In genomic region chr9:117715411-117715989, GRCh38 we compare ENCODE assay signal across 17 cellular contexts. TPM values are rescaled to one million over a fixed set of nuclear protein-coding genes. Genes with fewer than 3 reads are reported as not detected.
DNase-seq lines count a peak whose midpoint lies in the region; TF ChIP-seq lines count a peak whose summit lies in the region.
"Had no signal": no experiment of that assay in that cellular context is flagged by ENCODE, and none has a peak within 500 bp of the region (broad histone marks: within the 10 kb centered on the region; RNA-seq: fewer than 3 reads in every experiment).

No MANE protein-coding gene starts in this region.

- in situ Hi-C loops in mammary epithelial cell (cut with MboI; ENCODE audit: low sequenced_read_pairs in 2 of 2), result no loop called here

- no peaks in the 10 kb centered on the region for H3K36me3 Mint-ChIP-seq in MCF 10A (ENCODE audit: insufficient read depth, unreplicated experiment)

- H3K4me2 ChIP-seq in mammary epithelial cell (ENCODE audit: insufficient read depth, low read depth, low read length), result no peak overlapping the region

- peaks cover 29% of the 10 kb centered on the region for H3K9me3 Mint-ChIP-seq in MCF 10A (ENCODE audit: unreplicated experiment)

- TF ChIP-seq POLR2A in NB4 (IDR thresholded peaks at IDR 0.05; ENCODE audit: extremely low read depth, insufficient read length), result no peak

- no peaks in the 10 kb centered on the region for H4K20me1 ChIP-seq in mammary epithelial cell (ENCODE audit: insufficient read depth, low read length)

- peaks cover 4% of the 10 kb centered on the region for H3K4me1 ChIP-seq in mammary epithelial cell (ENCODE audit: insufficient read depth, low read length)

- CTCF ChIA-PET in MCF 10A (lab: Yijun Ruan, JAX) (no interaction called here), mammary epithelial cell (lab: Charles Lee; ENCODE audit: low non-redundant PET) (no interaction called here)

- H3K27ac ChIP-seq in mammary epithelial cell (ENCODE audit: insufficient read depth, low read depth, low read length), result no peak overlapping the region

- no peaks in the 10 kb centered on the region for H3K4me1 Mint-ChIP-seq in MCF 10A (ENCODE audit: insufficient read depth, unreplicated experiment)

- no peak overlapping the region for H3K4me3 Mint-ChIP-seq in MCF 10A (ENCODE audit: unreplicated experiment)

- H3K9me3 ChIP-seq in mammary epithelial cell (replicated peaks; ENCODE audit: insufficient read depth, low read length), result no peaks in the 10 kb centered on the region

- WGBS in mammary epithelial cell (ENCODE audit: low coverage, missing lambda C conversion rate), result 87% methylated on average over 5 of the region's 5 CpGs

- DNase-seq in MCF 10A (ENCODE audit: unreplicated experiment) (peak; percentile 62), mammary epithelial cell (no peak), NB4 (ENCODE audit: low read depth) (peak; percentile 37), fibroblast of pulmonary artery (ENCODE audit: low read depth) (peak; percentile 69), skeletal muscle cell (ENCODE audit: low read depth) (peak; percentile 24), AG08395 (ENCODE audit: low spot score) (no peak), middle frontal gyrus (ENCODE audit: extremely low spot score, low spot score) (no peak), NCI-H526 (lab: John Stamatoyannopoulos, UW) (no peak)
- DNase-seq: 8988T, C1 segment of cervical spinal cord, DND-41, GDM1, NCI-H1092 treated with DMSO at 0.1 percent for 48 hours, NCI-H1694, NCI-H2227 treated with DMSO at 0.1 percent for 48 hours, NCI-H524 had no signal

- no peaks in the 10 kb centered on the region for H3K27me3 ChIP-seq in mammary epithelial cell (ENCODE audit: insufficient read depth, low read length)

- BruUV-seq in MCF 10A (replicated peaks; lab: Mats Ljungman, UMichigan), result no TSS peak
- no TSS peak for BruUV-seq in mammary epithelial cell (replicated peaks; lab: Mats Ljungman, UMichigan)

- POLR2A ChIA-PET in MCF 10A (lab: Yijun Ruan, JAX), result no interaction called here

- H3K79me2 ChIP-seq in mammary epithelial cell (ENCODE audit: insufficient read depth, low read length), result no peaks in the 10 kb centered on the region

- no peak overlapping the region for H2AFZ ChIP-seq in mammary epithelial cell (ENCODE audit: low read depth, low read length)

- intact Hi-C loops in MCF 10A (cut with micrococcal nuclease), result no loop called here
- intact Hi-C loops in mammary epithelial cell (cut with micrococcal nuclease), result no loop called here

- H3K9ac ChIP-seq in mammary epithelial cell (ENCODE audit: insufficient read depth, low read length), result no peak overlapping the region

- dilution Hi-C loops in mammary epithelial cell (cut with HindIII; ENCODE audit: low sequenced_read_pairs), result loop anchor here (5.0 kb wide), 1 partner anchor 42 kb away; no protein-coding TSS in a partner anchor

- H3K4me3 ChIP-seq in mammary epithelial cell (replicated peaks in 1 of 3; ENCODE audit: insufficient read depth in 1 of 3, low read depth in 2 of 3, low read length in 3 of 3) (no peak overlapping the region), NB4 (ENCODE audit: low read depth, low read length) (no peak overlapping the region), fibroblast of pulmonary artery (replicated peaks; ENCODE audit: low read depth, low read length) (no peak overlapping the region), skeletal muscle cell (ENCODE audit: low read depth, low read length) (no peak overlapping the region)
- H3K4me3 ChIP-seq: GM12878 had no signal

- TF ChIP-seq CTCF in MCF 10A (IDR thresholded peaks at IDR 0.05; ENCODE audit: unreplicated experiment) (no peak), mammary epithelial cell (conservative IDR thresholded peaks at IDR 0.05 in 1 of 2, IDR thresholded peaks at IDR 0.05 in 1 of 2; ENCODE audit: extremely low read depth in 1 of 2, insufficient read depth in 1 of 2, low read depth in 1 of 2, low read length in 2 of 2) (no peak), NB4 (IDR thresholded peaks at IDR 0.05; ENCODE audit: low read depth, low read length) (no peak), fibroblast of pulmonary artery (IDR thresholded peaks at IDR 0.05; ENCODE audit: low read length, missing control alignments) (no peak)

- no peaks in the 10 kb centered on the region for H3K27me3 Mint-ChIP-seq in MCF 10A (ENCODE audit: insufficient read depth, unreplicated experiment)

- H3K36me3 ChIP-seq in mammary epithelial cell (ENCODE audit: insufficient read depth, low read length), result peaks cover 4% of the 10 kb centered on the region

- H3K27ac Mint-ChIP-seq in MCF 10A (ENCODE audit: low read depth, unreplicated experiment), result no peak overlapping the region

RNA-seq across cellular contexts. Expression of gene TLR4, which starts 11.3 kb away (rescaled TPM):
- total RNA-seq in MCF 10A (2022) (not detected in 2 replicates), mammary epithelial cell (10 to 100 TPM in 1 of 2 donors, 1 to 10 TPM in 1; 7.2 to 71.3 TPM)
- polyA plus RNA-seq in mammary epithelial cell, result 7.9 TPM
- polyA minus RNA-seq in mammary epithelial cell, result 22.5 TPM

Comparison
In these comparisons a context has a peak if more than half of its experiments do, and no peak if none do; other contexts are left out.
1. DNase-seq: peak in MCF 10A (single experiment), NB4 (single experiment), fibroblast of pulmonary artery (single experiment) and skeletal muscle cell (single experiment); none in mammary epithelial cell (single experiment), AG08395 (single experiment), middle frontal gyrus (single experiment) and NCI-H526 (0 of 2).